Comparison of ENCODE assay signal across 10 cellular contexts in genomic region chr2:189685540-189686229, GRCh38. TPM values are rescaled to one million over a fixed set of nuclear protein-coding genes. Genes with fewer than 3 reads are reported as not detected.
DNase-seq lines count a peak whose midpoint lies in the region; ATAC-seq, FAIRE-seq and TF ChIP-seq lines count a peak whose summit lies in the region.
"Had no signal": no experiment of that assay in that cellular context is flagged by ENCODE, and none has a peak within 500 bp of the region (broad histone marks: within the 10 kb centered on the region; RNA-seq: fewer than 3 reads in every experiment).

No MANE protein-coding gene starts in this region.

- WGBS in endodermal cell (ENCODE audit: insufficient coverage in 1 of 2, insufficient read length in 1 of 2), 2 experiments = 68 to 71% methylated on average over 1 to 2 of the region's 2 CpGs

- peaks cover 4% of the 10 kb centered on the region for H3K4me1 Mint-ChIP-seq in endodermal cell

- H3K27ac ChIP-seq in endodermal cell (ENCODE audit: low read depth, low read length) = no peak overlapping the region
- H3K27ac ChIP-seq: BLaER1 had no signal

- H3K9me3 ChIP-seq in endodermal cell (ENCODE audit: control insufficient read depth, low read length) = no peaks in the 10 kb centered on the region
- H3K9me3 ChIP-seq: BLaER1 had no signal

- peaks cover 3% of the 10 kb centered on the region for H3K36me3 Mint-ChIP-seq in endodermal cell (ENCODE audit: low read depth)

- DNase-seq in Right ventricle myocardium superior (no peak), Right ventricle myocardium inferior (ENCODE audit: missing footprints) (no peak), LHCN-M2 (ENCODE audit: low read depth) (peak; percentile 55), endodermal cell (peak; percentile 56), urothelium cell line (ENCODE audit: low spot score) (peak; percentile 40), amygdala (lab: John Stamatoyannopoulos, UW) (no peak)

- TF ChIP-seq CTCF in endodermal cell (conservative IDR thresholded peaks at IDR 0.05) = no peak

- H3K4me1 ChIP-seq in endodermal cell (ENCODE audit: control insufficient read depth, insufficient read depth, low read length) = no peaks in the 10 kb centered on the region

- no peaks in the 10 kb centered on the region for H3K9me3 Mint-ChIP-seq in endodermal cell

- no peaks in the 10 kb centered on the region for H3K36me3 ChIP-seq in endodermal cell (ENCODE audit: control insufficient read depth, insufficient read depth, low read length)
- H3K36me3 ChIP-seq: BLaER1 had no signal

- no peaks in the 10 kb centered on the region for H3K27me3 ChIP-seq in endodermal cell (ENCODE audit: control insufficient read depth, insufficient read depth, low read length, poor library complexity, severe bottlenecking)
- H3K27me3 ChIP-seq: BLaER1 had no signal

- no peak overlapping the region for H3K4me3 ChIP-seq in endodermal cell (ENCODE audit: low read length)
- H3K4me3 ChIP-seq: BLaER1 had no signal

- intact Hi-C loops in Right ventricle myocardium superior (cut with DNase I) (no loop called here), Right ventricle myocardium inferior (cut with DNase I) (no loop called here)

- no peak for FAIRE-seq in urothelium cell line (lab: Jason Lieb, UNC)
- FAIRE-seq: colon had no signal

- no peaks in the 10 kb centered on the region for H3K27me3 Mint-ChIP-seq in endodermal cell (ENCODE audit: insufficient read depth)

- H3K4me3 Mint-ChIP-seq in endodermal cell = no peak overlapping the region

- no peak overlapping the region for H3K27ac Mint-ChIP-seq in endodermal cell

- ATAC-seq in Right ventricle myocardium superior (ENCODE audit: poor library complexity) = peak; percentile 51
- no peak for ATAC-seq in Right ventricle myocardium inferior
- no peak for ATAC-seq in GM21526 (IDR thresholded peaks at IDR 0.05; ENCODE audit: low FRiP score, unreplicated experiment)
- ATAC-seq in GM21423 (IDR thresholded peaks at IDR 0.05; ENCODE audit: unreplicated experiment) = no peak

- no peak overlapping the region for H3K9ac ChIP-seq in endodermal cell (ENCODE audit: extremely low read depth, low read length, poor library complexity, severe bottlenecking)
- H3K9ac ChIP-seq: BLaER1 had no signal

RNA-seq across cellular contexts. Expression of gene ANKAR, which starts 11.2 kb away (rescaled TPM):
- total RNA-seq in Right ventricle myocardium superior (8.1 TPM), Right ventricle myocardium inferior (6.0 TPM), LHCN-M2 (2014; rRNA removed) (4.5 and 4.6 TPM in 2 replicates), endodermal cell (1 to 10 TPM; 4.3 to 7.4 TPM)
- polyA plus RNA-seq in LHCN-M2 (2012) = 0.64 TPM
- polyA plus RNA-seq in endodermal cell (2013, experiment 1 of 2) = 2.0 TPM
- 2.6 TPM for polyA plus RNA-seq in endodermal cell (2013, experiment 2 of 2)

RNA-seq across cellular contexts. Expression of gene ASNSD1, which starts 24.4 kb away (rescaled TPM):
- total RNA-seq in Right ventricle myocardium superior (37.9 TPM), Right ventricle myocardium inferior (35.2 TPM), LHCN-M2 (2014; rRNA removed) (74.6 and 79.4 TPM in 2 replicates), endodermal cell (10 to 100 TPM; 43.3 to 56.2 TPM)
- polyA plus RNA-seq in LHCN-M2 (2012) = 22.6 TPM
- polyA plus RNA-seq in endodermal cell (2013, experiment 1 of 2) = 44.2 TPM
- polyA plus RNA-seq in endodermal cell (2013, experiment 2 of 2) = 41.2 TPM

Comparison
In these comparisons a context has a peak if more than half of its experiments do, and no peak if none do; other contexts are left out.
1. DNase-seq: peak in LHCN-M2 (single experiment), endodermal cell (single experiment) and urothelium cell line (single experiment); none in Right ventricle myocardium superior (single experiment), Right ventricle myocardium inferior (single experiment) and amygdala (0 of 56).